Comparison of ENCODE assay signal across 16 cellular contexts in the genomic region with DNA sequence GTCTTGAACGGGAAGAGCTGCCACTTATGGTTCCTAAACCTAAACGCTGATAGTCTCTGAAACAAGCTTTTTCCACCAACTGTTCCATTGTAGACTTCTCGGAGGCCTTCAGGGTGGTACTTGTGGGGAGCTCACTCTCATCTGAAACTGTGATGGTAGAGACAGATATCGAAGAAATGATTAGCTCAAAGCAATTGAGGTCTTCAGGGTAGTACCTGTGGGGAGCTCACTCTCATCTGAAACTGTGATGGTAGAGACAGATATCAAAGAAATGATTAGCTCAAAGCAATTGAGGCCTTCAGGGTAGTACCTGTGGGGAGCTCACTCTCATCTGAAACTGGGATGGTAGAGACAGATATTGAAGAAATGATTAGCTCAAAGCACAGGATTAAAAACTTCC.
DNase-seq lines count a peak whose midpoint lies in the region; ATAC-seq and TF ChIP-seq lines count a peak whose summit lies in the region.
"Had no signal": no experiment of that assay in that cellular context is flagged by ENCODE, and none has a peak within 500 bp of the region (broad histone marks: within the 10 kb centered on the region; RNA-seq: fewer than 3 reads in every experiment).

No MANE protein-coding gene starts in this region.

- no peak overlapping the region for H2AFZ ChIP-seq in GM23338

- no peak for TF ChIP-seq EP300 in sigmoid colon (IDR thresholded peaks at IDR 0.05)

- DNase-seq in GM23338 (ENCODE audit: low spot score) (no peak), NCI-H748 treated with DMSO at 0.1 percent for 48 hours (lab: John Stamatoyannopoulos, UW) (no peak), ascending aorta (ENCODE audit: low spot score in 2 of 2) (no peak), NCI-H526 (lab: John Stamatoyannopoulos, UW) (no peak), sigmoid colon (no peak)
- DNase-seq: activated CD8-positive, alpha-beta memory T cell treated with anti-CD3 and anti-CD28 coated beads, Interleukin-2, amount 50 U/mL, for 4 hours; hippocampal formation; NCI-H1105 treated with DMSO at 0.1 percent for 48 hours; posterior cingulate gyrus; stimulated activated CD4-positive, alpha-beta T cell treated with anti-CD3 and anti-CD28 coated beads, Interleukin-1b, Interleukin-23, amount 100 ng/mL, for 48 hours; stimulated activated naive B cell treated with anti-CD40 and anti-IgM and Interleukin-4, amounts not matched to agents 10 μg/mL and 1 μg/mL and 100 μg/mL, for 72 hours had no signal

- ATAC-seq in GM18505 (IDR thresholded peaks at IDR 0.05; ENCODE audit: unreplicated experiment) (peak; percentile 10), GM23338 (no peak)

- no peak overlapping the region for H3K27ac Mint-ChIP-seq in GM23338
- H3K27ac Mint-ChIP-seq: CD14-positive monocyte had no signal

- no peak overlapping the region for H3K9ac ChIP-seq in HUES64 (ENCODE audit: low read depth, low read length)
- no peak overlapping the region for H3K9ac ChIP-seq in iPS-20b (ENCODE audit: low read depth, low read length)

- H3K27ac ChIP-seq in GM23338 (ENCODE audit: low read depth) (peak overlapping the region; percentile 41; the same call in 1 of the 2 replicates), HUES64 (ENCODE audit: low read depth, low read length) (peak overlapping the region; percentile 69), iPS-20b (ENCODE audit: low read length) (no peak overlapping the region), ascending aorta (no peak overlapping the region), sigmoid colon (no peak overlapping the region)
- H3K27ac ChIP-seq: cardiac muscle cell had no signal

- peaks cover 7% of the 10 kb centered on the region; the same call in 1 of the 2 replicates for H3K4me1 ChIP-seq in GM23338 (ENCODE audit: insufficient read depth)
- peaks cover 15% of the 10 kb centered on the region for H3K4me1 ChIP-seq in HUES64 (ENCODE audit: insufficient read depth, low read length)
- H3K4me1 ChIP-seq in iPS-20b (ENCODE audit: insufficient read depth, low read length): peaks cover 14% of the 10 kb centered on the region
- H3K4me1 ChIP-seq in ascending aorta: no peaks in the 10 kb centered on the region
- no peaks in the 10 kb centered on the region for H3K4me1 ChIP-seq in sigmoid colon

- no peaks in the 10 kb centered on the region for H4K20me1 ChIP-seq in GM23338 (replicated peaks; ENCODE audit: insufficient read depth)

- WGBS in HUES64: 96% methylated on average over 4 of the region's 4 CpGs
- 88 to 95% methylated on average over 4 of the region's 4 CpGs for WGBS in sigmoid colon, 2 donors

- no peaks in the 10 kb centered on the region for H3K9me3 Mint-ChIP-seq in GM23338
- H3K9me3 Mint-ChIP-seq: CD14-positive monocyte; stimulated activated naive B cell treated with anti-CD40 and anti-IgM and Interleukin-4, amounts not matched to agents 10 μg/mL and 1 μg/mL and 100 μg/mL, for 72 hours had no signal

- H3K27me3 Mint-ChIP-seq in GM23338 (ENCODE audit: insufficient read depth, low read depth, poor library complexity): peaks cover 3% of the 10 kb centered on the region
- H3K27me3 Mint-ChIP-seq: stimulated activated naive B cell treated with anti-CD40 and anti-IgM and Interleukin-4, amounts not matched to agents 10 μg/mL and 1 μg/mL and 100 μg/mL, for 72 hours had no signal

- no peaks in the 10 kb centered on the region for H3K79me2 ChIP-seq in GM23338 (replicated peaks; ENCODE audit: insufficient read depth)

- H3F3A ChIP-seq in GM23338 (replicated peaks; ENCODE audit: low read depth): no peaks in the 10 kb centered on the region

- intact Hi-C loops in ascending aorta (cut with DNase I) (no loop called here), sigmoid colon (cut with DNase I) (no loop called here)

- peak overlapping the region; percentile 25; the same call in 1 of the 2 replicates for H3K4me2 ChIP-seq in GM23338

- H3K36me3 Mint-ChIP-seq in GM23338 (ENCODE audit: low read depth): 0 out of 3 replicates have a peak, but pooled peaks cover 2% of the 10 kb centered on the region

- TF ChIP-seq POLR2A in GM18505 (IDR thresholded peaks at IDR 0.05; ENCODE audit: borderline replicate concordance, extremely low read depth, insufficient read depth, insufficient read length) (no peak), sigmoid colon (IDR thresholded peaks at IDR 0.05) (no peak)

- H3K4me3 Mint-ChIP-seq in GM23338: no peak overlapping the region
- H3K4me3 Mint-ChIP-seq: CD14-positive monocyte; stimulated activated naive B cell treated with anti-CD40 and anti-IgM and Interleukin-4, amounts not matched to agents 10 μg/mL and 1 μg/mL and 100 μg/mL, for 72 hours had no signal

- H3K9me3 ChIP-seq in HUES64 (ENCODE audit: insufficient read depth, low read depth, low read length) (no peaks in the 10 kb centered on the region), iPS-20b (ENCODE audit: insufficient read depth, low read depth, low read length) (no peaks in the 10 kb centered on the region), ascending aorta (no peaks in the 10 kb centered on the region), sigmoid colon (no peaks in the 10 kb centered on the region)

- H3K27me3 ChIP-seq in GM23338 (ENCODE audit: insufficient read depth): no peaks in the 10 kb centered on the region
- H3K27me3 ChIP-seq in HUES64 (ENCODE audit: insufficient read depth, low read length): no peaks in the 10 kb centered on the region
- no peaks in the 10 kb centered on the region for H3K27me3 ChIP-seq in iPS-20b (ENCODE audit: insufficient read depth, low read length)
- H3K27me3 ChIP-seq in ascending aorta: no peaks in the 10 kb centered on the region
- no peaks in the 10 kb centered on the region for H3K27me3 ChIP-seq in sigmoid colon
- H3K27me3 ChIP-seq: cardiac muscle cell had no signal

- H3K4me1 Mint-ChIP-seq in GM23338: peaks cover 13% of the 10 kb centered on the region
- H3K4me1 Mint-ChIP-seq: CD14-positive monocyte had no signal

- no peaks in the 10 kb centered on the region for H3K9me2 ChIP-seq in GM23338 (ENCODE audit: insufficient read depth)

- H3K4me3 ChIP-seq in GM23338 (no peak overlapping the region), HUES64 (ENCODE audit: low read length) (no peak overlapping the region), iPS-20b (ENCODE audit: low read length) (0 out of 2 replicates have a peak overlapping the region, but pooled peaks have one; percentile 14), ascending aorta (no peak overlapping the region), sigmoid colon (no peak overlapping the region)
- H3K4me3 ChIP-seq: cardiac muscle cell had no signal

- no peak for TF ChIP-seq CTCF in GM23338 (conservative IDR thresholded peaks at IDR 0.05; ENCODE audit: low read depth in 2 of 2)
- TF ChIP-seq CTCF in ascending aorta (IDR thresholded peaks at IDR 0.05): no peak
- no peak for TF ChIP-seq CTCF in sigmoid colon (IDR thresholded peaks at IDR 0.05)

- no peaks in the 10 kb centered on the region for H3K36me3 ChIP-seq in GM23338 (ENCODE audit: insufficient read depth)
- 0 out of 2 replicates have a peak, but pooled peaks cover 5% of the 10 kb centered on the region for H3K36me3 ChIP-seq in HUES64 (ENCODE audit: insufficient read depth, low read length)
- peaks cover 3% of the 10 kb centered on the region; the same call in 1 of the 2 replicates for H3K36me3 ChIP-seq in iPS-20b (ENCODE audit: insufficient read depth, low read depth, low read length)
- peaks cover 22 to 30% of the 10 kb centered on the region in 2 donors for H3K36me3 ChIP-seq in ascending aorta
- H3K36me3 ChIP-seq in sigmoid colon: peaks cover 0 to 43% (median 4%) of the 10 kb centered on the region in 4 donors

TF ChIP-seq in GM23338, 12 proteins besides CTCF, POLR2A, EP300 and RAD21 (continues in another document):
- TF ChIP-seq EZH2 (IDR thresholded peaks at IDR 0.05; ENCODE audit: low read depth, unreplicated experiment): no peak
- no peak for TF ChIP-seq POLR2AphosphoS5 (IDR thresholded peaks at IDR 0.05; ENCODE audit: low read depth)
- TF ChIP-seq STAT1 (IDR thresholded peaks at IDR 0.05; ENCODE audit: unreplicated experiment): no peak
- no peak for TF ChIP-seq EZH2phosphoT487 (IDR thresholded peaks at IDR 0.05; ENCODE audit: unreplicated experiment)
- no peak for TF ChIP-seq ZNF114 (CRISPR knock-in tag; IDR thresholded peaks at IDR 0.05)
- TF ChIP-seq, protein P1, sequence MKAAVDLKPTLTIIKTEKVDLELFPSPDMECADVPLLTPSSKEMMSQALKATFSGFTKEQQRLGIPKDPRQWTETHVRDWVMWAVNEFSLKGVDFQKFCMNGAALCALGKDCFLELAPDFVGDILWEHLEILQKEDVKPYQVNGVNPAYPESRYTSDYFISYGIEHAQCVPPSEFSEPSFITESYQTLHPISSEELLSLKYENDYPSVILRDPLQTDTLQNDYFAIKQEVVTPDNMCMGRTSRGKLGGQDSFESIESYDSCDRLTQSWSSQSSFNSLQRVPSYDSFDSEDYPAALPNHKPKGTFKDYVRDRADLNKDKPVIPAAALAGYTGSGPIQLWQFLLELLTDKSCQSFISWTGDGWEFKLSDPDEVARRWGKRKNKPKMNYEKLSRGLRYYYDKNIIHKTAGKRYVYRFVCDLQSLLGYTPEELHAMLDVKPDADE (IDR thresholded peaks at IDR 0.05): no peak

Comparison
In these comparisons a context has a peak if more than half of its experiments do, and no peak if none do; other contexts are left out.
1. H3K27ac ChIP-seq: peak in GM23338 (single experiment) and HUES64 (single experiment); none in iPS-20b (single experiment), ascending aorta (0 of 2) and sigmoid colon (0 of 4).